Comparison of ENCODE assay signal across 24 cellular contexts in genomic region chr10:60737242-60737641, GRCh38. TPM values are rescaled to one million over a fixed set of nuclear protein-coding genes. Genes with fewer than 3 reads are reported as not detected.
DNase-seq lines count a peak whose midpoint lies in the region; ATAC-seq, FAIRE-seq and TF ChIP-seq lines count a peak whose summit lies in the region.
"Had no signal": no experiment of that assay in that cellular context is flagged by ENCODE, and none has a peak within 500 bp of the region (broad histone marks: within the 10 kb centered on the region; RNA-seq: fewer than 3 reads in every experiment).

No MANE protein-coding gene starts in this region.

- WGBS in HepG2 (ENCODE audit: low lambda C conversion rate), result 29% methylated on average over 5 of the region's 5 CpGs
- 58% methylated on average over 5 of the region's 5 CpGs for WGBS in right lobe of liver (ENCODE audit: insufficient coverage, low coverage, low lambda C conversion rate, missing lambda C conversion rate)

- H3K4me2 ChIP-seq in HepG2 (ENCODE audit: low read depth, low read length) (no peak overlapping the region), PC-9 (peak overlapping the region; percentile 38; the same call in 1 of the 2 replicates)

- H3K9me2 ChIP-seq in PC-9 (ENCODE audit: insufficient read depth), result no peaks in the 10 kb centered on the region

- no peaks in the 10 kb centered on the region for H3K36me3 Mint-ChIP-seq in glutamatergic neuron (ENCODE audit: unreplicated experiment)

- no peak for ATAC-seq in HepG2
- ATAC-seq in right lobe of liver, result no peak

- DNase-seq in DMS153 treated with DMSO at 0.1 percent for 48 hours (lab: John Stamatoyannopoulos, UW; ENCODE audit: unreplicated experiment) (peak; percentile 10), DMS153 (lab: John Stamatoyannopoulos, UW) (no peak), HepG2 (ENCODE audit: low spot score) (no peak), right lobe of liver (no peak), PC-9 (peak in 1 of 2 experiments; percentile 40), urothelium cell line (ENCODE audit: low spot score) (no peak), glutamatergic neuron (no peak), NCI-H226 (no peak)
- DNase-seq: 8988T; AML-193; C1 segment of cervical spinal cord; CD8-positive, alpha-beta memory T cell; DMS79; HCEC 1CT; IMR-90; NCI-H187; NCI-H446; NCI-H774; NK-92 treated with Interleukin-12 subunit alpha and Interleukin-12 subunit beta, amount 100 ng/mL, for 24 hours; SJCRH30; T-helper 1 cell had no signal

- H3K27me3 Mint-ChIP-seq in glutamatergic neuron (ENCODE audit: unreplicated experiment), result peaks cover 3% of the 10 kb centered on the region

- intact Hi-C loops in HepG2 (cut with micrococcal nuclease; ENCODE audit: unreplicated experiment), result no loop called here
- intact Hi-C loops in right lobe of liver (cut with DNase I), result no loop called here
- intact Hi-C loops in PC-9 (cut with micrococcal nuclease; ENCODE audit: unreplicated experiment), result no loop called here

- H3K36me3 ChIP-seq in HepG2 (replicated peaks in 1 of 2; ENCODE audit: control insufficient read depth in 1 of 2, insufficient read depth in 2 of 2, low read length in 2 of 2), result no peaks in the 10 kb centered on the region
- no peaks in the 10 kb centered on the region for H3K36me3 ChIP-seq in right lobe of liver
- no peaks in the 10 kb centered on the region for H3K36me3 ChIP-seq in PC-9 (ENCODE audit: low read depth)
- H3K36me3 ChIP-seq: SJCRH30 had no signal

- no peak overlapping the region for H3K9ac ChIP-seq in HepG2 (ENCODE audit: insufficient read depth, low read depth, low read length)

- no peak for TF ChIP-seq POLR2A in HepG2 (IDR thresholded peaks at IDR 0.05; ENCODE audit: insufficient read depth in 1 of 2, low read depth in 2 of 2, low read length in 2 of 2)
- no peak for TF ChIP-seq POLR2A in right lobe of liver (IDR thresholded peaks at IDR 0.05)

- H4K20me1 ChIP-seq in HepG2 (ENCODE audit: insufficient read depth, low read length) (no peaks in the 10 kb centered on the region), PC-9 (ENCODE audit: insufficient read depth) (no peaks in the 10 kb centered on the region)

- H3K4me1 Mint-ChIP-seq in glutamatergic neuron (ENCODE audit: low read depth, unreplicated experiment), result no peaks in the 10 kb centered on the region

- no TSS peak for BruUV-seq in HepG2 (replicated peaks; lab: Mats Ljungman, UMichigan)
- BruUV-seq in PC-9 (replicated peaks; lab: Mats Ljungman, UMichigan), result no TSS peak

- H3K4me3 ChIP-seq in HepG2 (replicated peaks in 1 of 3; ENCODE audit: insufficient read depth in 1 of 3, low read depth in 2 of 3, low read length in 3 of 3) (no peak overlapping the region), right lobe of liver (no peak overlapping the region), PC-9 (no peak overlapping the region)
- H3K4me3 ChIP-seq: SJCRH30 had no signal

- H3K27ac ChIP-seq in HepG2 (ENCODE audit: extremely low read length, insufficient read depth, low read length) (no peak overlapping the region), right lobe of liver (no peak overlapping the region), PC-9 (no peak overlapping the region)
- H3K27ac ChIP-seq: SJCRH30 had no signal

- peaks cover 1 to 36% of the 10 kb centered on the region in 2 experiments; a peak in 4 of 5 replicates for H3K27me3 ChIP-seq in HepG2 (ENCODE audit: control insufficient read depth in 1 of 2, insufficient read depth in 2 of 2, low read length in 2 of 2)
- H3K27me3 ChIP-seq in right lobe of liver, result peaks cover 0 to 17% of the 10 kb centered on the region in 2 donors
- H3K27me3 ChIP-seq in PC-9 (ENCODE audit: insufficient read depth, low read depth), result no peaks in the 10 kb centered on the region
- H3K27me3 ChIP-seq: SJCRH30 had no signal

- H3K27ac Mint-ChIP-seq in glutamatergic neuron (ENCODE audit: unreplicated experiment), result no peak overlapping the region
- H3K27ac Mint-ChIP-seq: CD8-positive, alpha-beta memory T cell had no signal

- TF ChIP-seq EP300 in HepG2 (IDR thresholded peaks at IDR 0.05; ENCODE audit: low read depth in 2 of 2, low read length in 2 of 2) (no peak), HepG2 (CRISPR knock-in tag; IDR thresholded peaks at IDR 0.05; ENCODE audit: borderline replicate concordance) (no peak)

- peaks cover 7% of the 10 kb centered on the region; the same call in 1 of the 2 replicates for H3F3A ChIP-seq in PC-9 (ENCODE audit: insufficient read depth, low read depth)

- no peaks in the 10 kb centered on the region for H3K79me2 ChIP-seq in HepG2 (ENCODE audit: insufficient read depth, low read length)
- H3K79me2 ChIP-seq in PC-9 (ENCODE audit: low read depth), result no peaks in the 10 kb centered on the region

- H3K4me1 ChIP-seq in HepG2 (ENCODE audit: insufficient read depth, low read length), result peaks cover 6% of the 10 kb centered on the region
- peaks cover 0 to 12% (median 0%) of the 10 kb centered on the region in 4 donors for H3K4me1 ChIP-seq in right lobe of liver
- H3K4me1 ChIP-seq in PC-9 (replicated peaks; ENCODE audit: insufficient read depth), result peaks cover 36% of the 10 kb centered on the region
- H3K4me1 ChIP-seq: SJCRH30 had no signal

- CTCF ChIA-PET in HepG2 (lab: Yijun Ruan, JAX; ENCODE audit: low intra/inter-chr PET ratio, low total read pairs) (no interaction called here), PC-9 (lab: Charles Lee) (no interaction called here)

- peaks cover 2% of the 10 kb centered on the region for H3K9me3 Mint-ChIP-seq in glutamatergic neuron (ENCODE audit: unreplicated experiment)
- H3K9me3 Mint-ChIP-seq: CD8-positive, alpha-beta memory T cell had no signal

- no peak for TF ChIP-seq RAD21 in HepG2 (CRISPR knock-in tag; IDR thresholded peaks at IDR 0.05)

- FAIRE-seq in HepG2 (lab: Jason Lieb, UNC) (no peak), urothelium cell line (lab: Jason Lieb, UNC) (peak; percentile 30)
- FAIRE-seq: D721Med, HTR-8/SVneo, RCC 7860 had no signal

- H3K9me3 ChIP-seq in HepG2 (ENCODE audit: low read length) (no peaks in the 10 kb centered on the region), right lobe of liver (no peaks in the 10 kb centered on the region), PC-9 (ENCODE audit: insufficient read depth, low read depth) (no peaks in the 10 kb centered on the region)
- H3K9me3 ChIP-seq: SJCRH30 had no signal

- TF ChIP-seq CTCF in HepG2 (CRISPR knock-in tag; IDR thresholded peaks at IDR 0.05) (no peak), right lobe of liver (IDR thresholded peaks at IDR 0.05) (no peak), PC-9 (conservative IDR thresholded peaks at IDR 0.05) (no peak), glutamatergic neuron (IDR thresholded peaks at IDR 0.05; ENCODE audit: partially characterized antibody, unreplicated experiment) (no peak)

- H2AFZ ChIP-seq in HepG2 (ENCODE audit: low read length) (no peak overlapping the region), PC-9 (no peak overlapping the region)

- POLR2A ChIA-PET in HepG2 (lab: Yijun Ruan, JAX), result no interaction called here
- POLR2A ChIA-PET in PC-9 (lab: Charles Lee; ENCODE audit: unreplicated experiment), result no interaction called here

- in situ Hi-C loops in HepG2 (cut with HindIII; ENCODE audit: extremely low pct_ligation_motif_present, low pct_unique_long_range_greater_than_20kb), result no loop called here

- no peak overlapping the region for H3K4me3 Mint-ChIP-seq in glutamatergic neuron (ENCODE audit: unreplicated experiment)
- H3K4me3 Mint-ChIP-seq: CD8-positive, alpha-beta memory T cell had no signal

TF ChIP-seq in HepG2, 621 proteins besides CTCF, POLR2A, EP300 and RAD21:
- TF ChIP-seq SALL2 (CRISPR knock-in tag; IDR thresholded peaks at IDR 0.05), result no peak
- TF ChIP-seq PAWR (CRISPR knock-in tag; IDR thresholded peaks at IDR 0.05; ENCODE audit: borderline replicate concordance), result no peak
- TF ChIP-seq SIX1 (CRISPR knock-in tag; IDR thresholded peaks at IDR 0.05; ENCODE audit: borderline replicate concordance), result peak; percentile 26; the same call in 1 of the 2 replicates

RNA-seq across cellular contexts. Expression of gene CDK1, which starts 41.0 kb away (rescaled TPM):
- total RNA-seq in HepG2 (2016; rRNA removed; fragmentation: Illumina TruSeq; extraction: Trizol) (132 and 221 TPM in 2 replicates), right lobe of liver (1 to 10 TPM in 5 of 6 experiments, not detected in 1; 1.2 to 3.6 (median 3.0) TPM), PC-9 (2021) (94.4 and 137 TPM in 2 replicates), glutamatergic neuron (ENCODE audit: unreplicated experiment) (10.4 TPM)
- total RNA-seq in HepG2 (2016; cell fraction: cytosol; rRNA removed; fragmentation: Illumina TruSeq; extraction: Trizol; ENCODE audit: low read depth), result 25.7 and 32.5 TPM in 2 replicates
- total RNA-seq in HepG2 (2016; cell fraction: insoluble cytoplasmic fraction; rRNA removed; fragmentation: Illumina TruSeq; extraction: Trizol), result 132 and 217 TPM in 2 replicates
- total RNA-seq in HepG2 (2016; cell fraction: membrane; rRNA removed; fragmentation: Illumina TruSeq; extraction: Trizol), result 45.2 and 55.5 TPM in 2 replicates
- total RNA-seq in HepG2 (2016; cell fraction: nucleus; rRNA removed; fragmentation: Illumina TruSeq; extraction: Trizol), result 113 and 116 TPM in 2 replicates
- polyA plus RNA-seq in HepG2 (2011; rRNA removed), result 23.1 and 42.6 TPM in 2 replicates
- 12.9 and 15.9 TPM in 2 replicates for polyA plus RNA-seq in HepG2 (2011; cell fraction: cytosol; rRNA removed)
- 23.4 and 24.8 TPM in 2 replicates for polyA plus RNA-seq in HepG2 (2011; cell fraction: nucleus; rRNA removed)
- 20.0 and 41.3 TPM in 2 replicates for polyA plus RNA-seq in HepG2 (2012)
- polyA plus RNA-seq in HepG2 (2016; cell fraction: cytosol; fragmentation: Illumina TruSeq; extraction: Trizol; ENCODE audit: low read depth), result 7.5 and 9.0 TPM in 2 replicates
- polyA plus RNA-seq in HepG2 (2016; cell fraction: insoluble cytoplasmic fraction; fragmentation: Illumina TruSeq; extraction: Trizol; ENCODE audit: low read depth), result 154 and 181 TPM in 2 replicates
- polyA plus RNA-seq in HepG2 (2016; cell fraction: membrane; fragmentation: Illumina TruSeq; extraction: Trizol; ENCODE audit: low read depth), result 17.0 and 17.2 TPM in 2 replicates
- polyA plus RNA-seq in HepG2 (2016; cell fraction: nucleus; fragmentation: Illumina TruSeq; extraction: Trizol; ENCODE audit: insufficient read depth, low read depth), result 177 and 183 TPM in 2 replicates
- polyA minus RNA-seq in HepG2 (2011; rRNA and poly(A)+ RNA removed; ENCODE audit: low replicate concordance), result 6.0 and 23.9 TPM in 2 replicates
- polyA minus RNA-seq in HepG2 (2011; cell fraction: cytosol; rRNA and poly(A)+ RNA removed), result 9.6 and 14.5 TPM in 2 replicates
- polyA minus RNA-seq in HepG2 (2011; cell fraction: nucleus; rRNA and poly(A)+ RNA removed), result 33.8 and 62.3 TPM in 2 replicates
